12 cellular contexts compared by ENCODE assay signal in the genomic region with DNA sequence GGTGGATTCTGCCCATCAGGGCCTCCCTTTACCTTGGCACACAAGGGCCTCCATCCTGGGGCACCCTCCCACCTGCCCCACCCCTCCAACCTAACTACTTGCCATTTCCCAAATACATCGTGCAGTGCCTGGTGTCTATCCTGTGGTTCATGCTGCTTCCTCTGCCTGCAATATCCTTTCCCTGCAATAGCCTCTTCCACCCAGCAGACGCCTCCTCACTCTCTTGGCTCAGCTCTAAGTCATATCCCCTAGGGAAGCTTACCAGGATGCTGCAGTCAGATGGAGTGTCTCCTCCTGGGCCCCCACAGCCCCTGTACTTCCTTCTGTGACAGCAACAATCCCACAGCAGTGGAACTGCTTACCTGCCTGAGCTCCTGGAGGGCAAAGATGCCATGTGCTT. TPM values are rescaled to one million over a fixed set of nuclear protein-coding genes. Genes with fewer than 3 reads are reported as not detected.
A peak's percentile ranks its signal among the peaks of the same experiment; 100 is the strongest.
DNase-seq lines count a peak whose midpoint lies in the region; ATAC-seq and TF ChIP-seq lines count a peak whose summit lies in the region.
"Had no signal": no experiment of that assay in that cellular context is flagged by ENCODE, and none has a peak within 500 bp of the region (broad histone marks: within the 10 kb centered on the region; RNA-seq: fewer than 3 reads in every experiment).

No MANE protein-coding gene starts in this region.

- intact Hi-C loops in tibial artery (cut with DNase I; ENCODE audit: low total_unique reads): no loop called here

- H3K36me3 Mint-ChIP-seq in nephron (ENCODE audit: low read depth): peaks cover 4% of the 10 kb centered on the region

- H3K27ac ChIP-seq in DND-41 (ENCODE audit: low read length) (no peak overlapping the region), tibial artery (no peak overlapping the region), hepatocyte (no peak overlapping the region)

- H3K27me3 Mint-ChIP-seq in nephron (ENCODE audit: low read depth): peaks cover 27% of the 10 kb centered on the region

- H3K36me3 ChIP-seq in DND-41 (ENCODE audit: insufficient read depth, low read length) (peaks cover 4% of the 10 kb centered on the region; the same call in 1 of the 2 replicates), tibial artery (no peaks in the 10 kb centered on the region), hepatocyte (replicated peaks; ENCODE audit: insufficient read depth, low read depth) (no peaks in the 10 kb centered on the region)

- H3K4me1 Mint-ChIP-seq in nephron: peaks cover 45% of the 10 kb centered on the region

- H3K4me3 ChIP-seq in DND-41 (ENCODE audit: low read depth in 1 of 2, low read length in 2 of 2): no peak overlapping the region
- H3K4me3 ChIP-seq in cardiac fibroblast (replicated peaks in 1 of 2; ENCODE audit: low read depth in 2 of 2, low read length in 2 of 2): no peak overlapping the region
- no peak overlapping the region for H3K4me3 ChIP-seq in tibial artery
- no peak overlapping the region for H3K4me3 ChIP-seq in hepatocyte

- H3K9me2 ChIP-seq in hepatocyte (replicated peaks; ENCODE audit: insufficient read depth): no peaks in the 10 kb centered on the region

- H3K27ac Mint-ChIP-seq in nephron: peak overlapping the region; percentile 44 to 85 (median 66)
- H3K27ac Mint-ChIP-seq: CD4-positive, alpha-beta T cell; T-helper 17 cell had no signal

- H3K27me3 ChIP-seq in DND-41 (ENCODE audit: insufficient read depth, low read length, poor library complexity) (no peaks in the 10 kb centered on the region), tibial artery (peaks cover 0 to 19% of the 10 kb centered on the region in 2 donors), hepatocyte (peaks cover 9% of the 10 kb centered on the region)

- no peak for TF ChIP-seq CTCF in DND-41 (IDR thresholded peaks at IDR 0.05; ENCODE audit: borderline replicate concordance, extremely low read depth, low read length, poor library complexity, severe bottlenecking)
- TF ChIP-seq CTCF in cardiac fibroblast (IDR thresholded peaks at IDR 0.05; ENCODE audit: low read depth, low read length): peak; percentile 35
- TF ChIP-seq CTCF in nephron (IDR thresholded peaks at IDR 0.05; ENCODE audit: unreplicated experiment in 3 of 3): no peak
- TF ChIP-seq CTCF in tibial artery (IDR thresholded peaks at IDR 0.05): no peak
- TF ChIP-seq CTCF in hepatocyte (IDR thresholded peaks at IDR 0.05; ENCODE audit: poor library complexity): no peak

- H3K9me3 Mint-ChIP-seq in nephron: no peaks in the 10 kb centered on the region
- H3K9me3 Mint-ChIP-seq: CD4-positive, alpha-beta T cell had no signal

- H2AFZ ChIP-seq in DND-41 (ENCODE audit: low read depth, low read length) (no peak overlapping the region), hepatocyte (no peak overlapping the region)

- no peak overlapping the region for H3K9ac ChIP-seq in DND-41 (ENCODE audit: low read depth, low read length)

- H3K79me2 ChIP-seq in DND-41 (ENCODE audit: insufficient read depth, low read length) (no peaks in the 10 kb centered on the region), hepatocyte (no peaks in the 10 kb centered on the region)

- WGBS in hepatocyte (ENCODE audit: low lambda C conversion rate, missing lambda C conversion rate): 81% methylated on average over 2 of the region's 2 CpGs

- 0 out of 3 replicates have a peak, but pooled peaks have one; percentile 37 for ATAC-seq in DND-41 (ENCODE audit: insufficient read depth, low read depth)
- no peak for ATAC-seq in HG03342 (IDR thresholded peaks at IDR 0.05; ENCODE audit: unreplicated experiment)
- ATAC-seq in GM18519 (IDR thresholded peaks at IDR 0.05; ENCODE audit: low FRiP score, unreplicated experiment): no peak
- ATAC-seq: T-helper 17 cell had no signal

- H3K4me1 ChIP-seq in DND-41 (ENCODE audit: insufficient read depth, low read length): no peaks in the 10 kb centered on the region
- H3K4me1 ChIP-seq in tibial artery: no peaks in the 10 kb centered on the region
- no peaks in the 10 kb centered on the region for H3K4me1 ChIP-seq in hepatocyte (ENCODE audit: insufficient read depth)

- H3K4me2 ChIP-seq in DND-41 (ENCODE audit: insufficient read depth, low read length) (no peak overlapping the region), hepatocyte (no peak overlapping the region)

- H3K4me3 Mint-ChIP-seq in nephron: peak overlapping the region; percentile 1 to 36 (median 6)
- H3K4me3 Mint-ChIP-seq: CD4-positive, alpha-beta T cell; T-helper 17 cell had no signal

- H3K9me3 ChIP-seq in DND-41 (ENCODE audit: insufficient read depth, low read length, severe bottlenecking) (no peaks in the 10 kb centered on the region), tibial artery (no peaks in the 10 kb centered on the region), hepatocyte (ENCODE audit: low read depth) (no peaks in the 10 kb centered on the region)

- H4K20me1 ChIP-seq in DND-41 (ENCODE audit: insufficient read depth, low read length) (no peaks in the 10 kb centered on the region), hepatocyte (ENCODE audit: insufficient read depth, poor library complexity, severe bottlenecking) (no peaks in the 10 kb centered on the region)

- DNase-seq in DND-41: no peak
- DNase-seq in LHCN-M2 (ENCODE audit: low read depth): peak; percentile 63
- peak; percentile 8 to 56 for DNase-seq in cardiac fibroblast (ENCODE audit: low read depth in 2 of 2)
- no peak for DNase-seq in tibial artery
- no peak for DNase-seq in hepatocyte (ENCODE audit: low spot score)
- DNase-seq: CD4-positive, alpha-beta T cell; NCI-H526 treated with DMSO at 0.1 percent for 48 hours; T-helper 17 cell had no signal

RNA-seq across cellular contexts. Expression of gene CCDC182, which starts 36.7 kb away (rescaled TPM):
- total RNA-seq in LHCN-M2 (2014; rRNA removed) (not detected in 2 replicates), hepatocyte (not detected in 2 replicates)
- not detected for polyA plus RNA-seq in LHCN-M2 (2012)
- polyA plus RNA-seq in hepatocyte: not detected in 2 replicates
- total RNA-seq: activated CD8-positive, alpha-beta memory T cell treated with anti-CD3 and anti-CD28 coated beads for 36 hours; CD4-positive, alpha-beta T cell; T-helper 17 cell had no signal

Comparison
In these comparisons a context has a peak if more than half of its experiments do, and no peak if none do; other contexts are left out.
1. DNase-seq: peak in LHCN-M2 (single experiment) and cardiac fibroblast (2 of 2); none in DND-41 (single experiment), tibial artery (0 of 2) and hepatocyte (single experiment).